In genomic region chr16:77271532-77272426, GRCh38 we compare ENCODE assay signal across 18 cellular contexts.
A peak's percentile ranks its signal among the peaks of the same experiment; 100 is the strongest.
DNase-seq lines count a peak whose midpoint lies in the region; ATAC-seq and FAIRE-seq lines count a peak whose summit lies in the region.
"Had no signal": no experiment of that assay in that cellular context is flagged by ENCODE, and none has a peak within 500 bp of the region (broad histone marks: within the 10 kb centered on the region; RNA-seq: fewer than 3 reads in every experiment).

No MANE protein-coding gene starts in this region.

- no peak for ATAC-seq in GM19467 (IDR thresholded peaks at IDR 0.05; ENCODE audit: unreplicated experiment)
- ATAC-seq: right cardiac atrium had no signal

- peak; percentile 8 for DNase-seq in HT1080 (ENCODE audit: low read depth)
- peak; percentile 76 for DNase-seq in NCI-H82 treated with DMSO at 0.1 percent for 48 hours (lab: John Stamatoyannopoulos, UW; ENCODE audit: unreplicated experiment)
- DNase-seq in hippocampal formation (lab: John Stamatoyannopoulos, UW) = peak; percentile 7 to 10
- peak; percentile 20 for DNase-seq in urothelium cell line (ENCODE audit: low spot score)
- no peak for DNase-seq in OCI-M2 (lab: John Stamatoyannopoulos, UW; ENCODE audit: unreplicated experiment)
- no peak for DNase-seq in RPMI8226
- DNase-seq: activated CD4-positive, alpha-beta T cell treated with anti-CD3 and anti-CD28 coated beads for 48 hours; amniotic stem cell; DMS53; GDM1; left ventricle myocardium inferior; NCI-H1930; NCI-H526 treated with DMSO at 0.1 percent for 48 hours; right cardiac atrium; stimulated activated CD4-positive, alpha-beta T cell treated with anti-CD3 and anti-CD28 coated beads, Interleukin-1b, Interleukin-23, amount 100 ng/mL, for 48 hours; stimulated activated naive CD4-positive, alpha-beta T cell treated with Interleukin-2 at 50 U/mL for 16 hours had no signal

- FAIRE-seq in urothelium cell line (lab: Jason Lieb, UNC) = no peak
- FAIRE-seq: islet of Langerhans had no signal

Comparison
In these comparisons a context has a peak if more than half of its experiments do, and no peak if none do; other contexts are left out.
1. DNase-seq: peak in HT1080 (single experiment), NCI-H82 treated with DMSO at 0.1 percent for 48 hours (single experiment), hippocampal formation (2 of 2) and urothelium cell line (single experiment); none in OCI-M2 (single experiment) and RPMI8226 (single experiment).